ENCODE assay signal across 17 cellular contexts in genomic region chr19:33784432-33784831, GRCh38. TPM values are rescaled to one million over a fixed set of nuclear protein-coding genes. Genes with fewer than 3 reads are reported as not detected.
A peak's percentile ranks its signal among the peaks of the same experiment; 100 is the strongest.
DNase-seq lines count a peak whose midpoint lies in the region; TF ChIP-seq lines count a peak whose summit lies in the region.
"Had no signal": no experiment of that assay in that cellular context is flagged by ENCODE, and none has a peak within 500 bp of the region (broad histone marks: within the 10 kb centered on the region; RNA-seq: fewer than 3 reads in every experiment).

No MANE protein-coding gene starts in this region.

- intact Hi-C loops in CD4-positive, alpha-beta memory T cell (cut with micrococcal nuclease) = no loop called here

- TF ChIP-seq CTCF in fibroblast of mammary gland (conservative IDR thresholded peaks at IDR 0.05; ENCODE audit: control insufficient read depth, insufficient read depth, low read depth, low read length) = no peak

- H3K36me3 Mint-ChIP-seq in CD4-positive, alpha-beta memory T cell = no peaks in the 10 kb centered on the region

- H3K4me3 ChIP-seq in CD4-positive, alpha-beta memory T cell (ENCODE audit: low read length in 2 of 2) = no peak overlapping the region
- no peak overlapping the region for H3K4me3 ChIP-seq in fibroblast of mammary gland (ENCODE audit: control insufficient read depth, low read depth, low read length)
- H3K4me3 ChIP-seq: Peyer's patch, SK-N-MC had no signal

- CTCF ChIA-PET in CD4-positive, alpha-beta memory T cell (lab: Charles Lee; ENCODE audit: partially characterized antibody) = interaction anchor here (0.5 to 2.6 kb wide), 3 partner anchors 10 to 313 kb away, joined by 4 to 10 read pairs (median 4); no protein-coding TSS in a partner anchor

- peak overlapping the region in 2 of 8 donors; percentile 5 to 48 for H3K4me3 Mint-ChIP-seq in CD4-positive, alpha-beta memory T cell

- POLR2A ChIA-PET in CD4-positive, alpha-beta memory T cell (lab: Charles Lee; ENCODE audit: partially characterized antibody) = interaction anchor here (3.4 kb wide), 1 partner anchor 12 kb away, joined by 41 read pairs; the partner anchor contains the start of gene KCTD15

- H3K27ac ChIP-seq in CD4-positive, alpha-beta memory T cell (ENCODE audit: low read depth, low read length) = no peak overlapping the region
- H3K27ac ChIP-seq: Peyer's patch, SK-N-MC had no signal

- no peaks in the 10 kb centered on the region for H3K27me3 ChIP-seq in CD4-positive, alpha-beta memory T cell (ENCODE audit: insufficient read depth, low read length)
- H3K27me3 ChIP-seq: Peyer's patch had no signal

- peaks cover 0 to 2% (median 0%) of the 10 kb centered on the region in 8 donors for H3K9me3 Mint-ChIP-seq in CD4-positive, alpha-beta memory T cell

- H3K4me1 Mint-ChIP-seq in CD4-positive, alpha-beta memory T cell = peaks cover 14 to 69% (median 31%) of the 10 kb centered on the region in 4 donors

- peaks cover 14 to 21% of the 10 kb centered on the region in 2 donors for H3K27me3 Mint-ChIP-seq in CD4-positive, alpha-beta memory T cell

- peak overlapping the region in 4 of 7 donors; percentile 49 to 74 (median 56) for H3K27ac Mint-ChIP-seq in CD4-positive, alpha-beta memory T cell

- DNase-seq in CD4-positive, alpha-beta memory T cell = no peak
- DNase-seq in H4 (ENCODE audit: low spot score) (peak; percentile 51), RPMI7951 (ENCODE audit: low read depth) (peak; percentile 88), fibroblast of mammary gland (ENCODE audit: low read depth) (peak; percentile 5), NCI-H146 treated with DMSO at 0.1 percent for 48 hours (lab: John Stamatoyannopoulos, UW; ENCODE audit: unreplicated experiment) (no peak), HPDE6-E6E7 (ENCODE audit: extremely low spot score) (no peak)
- no peak for DNase-seq in stimulated activated CD4-positive, alpha-beta T cell treated with anti-CD3 and anti-CD28 coated beads, Interleukin-2, amount 100 ng/mL, for 24 hours
- DNase-seq: 8988T, GF-D8, KBM-7, MM.1S, NCI-H1694, NCI-H2029 treated with DMSO at 0.1 percent for 48 hours, NCI-H69, Peyer's patch, SIG-M5 had no signal

- H3K9me3 ChIP-seq in CD4-positive, alpha-beta memory T cell (ENCODE audit: control insufficient read depth in 1 of 2, low read length in 2 of 2) = no peaks in the 10 kb centered on the region
- H3K9me3 ChIP-seq: Peyer's patch had no signal

- H3K4me1 ChIP-seq in CD4-positive, alpha-beta memory T cell (ENCODE audit: insufficient read depth, low read length) = peaks cover 30% of the 10 kb centered on the region
- H3K4me1 ChIP-seq: Peyer's patch had no signal

- H3K36me3 ChIP-seq in CD4-positive, alpha-beta memory T cell (ENCODE audit: insufficient read depth, low read length) = no peaks in the 10 kb centered on the region
- H3K36me3 ChIP-seq: Peyer's patch had no signal

RNA-seq across cellular contexts. Expression of gene KCTD15, which starts 12.2 kb away (rescaled TPM):
- 10 to 100 TPM in 1 of 2 experiments, 1 to 10 TPM in 1; 9.3 to 11.0 TPM for total RNA-seq in CD4-positive, alpha-beta memory T cell
- polyA plus RNA-seq in CD4-positive, alpha-beta memory T cell = 1 to 10 TPM in 1 of 2 donors, under 1 TPM in 1; 0.68 to 2.4 TPM
- 45.7 and 69.3 TPM in 2 replicates for total RNA-seq in H4 (2014; rRNA removed; shearing (Covaris generic))
- total RNA-seq in RPMI7951 (2014; rRNA removed; shearing (Covaris generic)) = 62.4 and 95.0 TPM in 2 replicates

Comparison
In these comparisons a context has a peak if more than half of its experiments do, and no peak if none do; other contexts are left out.
1. DNase-seq: peak in H4 (single experiment), RPMI7951 (single experiment) and fibroblast of mammary gland (single experiment); none in CD4-positive, alpha-beta memory T cell (0 of 5), stimulated activated CD4-positive, alpha-beta T cell treated with anti-CD3 and anti-CD28 coated beads, Interleukin-2, amount 100 ng/mL, for 24 hours (0 of 2), NCI-H146 treated with DMSO at 0.1 percent for 48 hours (single experiment) and HPDE6-E6E7 (single experiment).